24 cellular contexts compared by ENCODE assay signal in the genomic region with DNA sequence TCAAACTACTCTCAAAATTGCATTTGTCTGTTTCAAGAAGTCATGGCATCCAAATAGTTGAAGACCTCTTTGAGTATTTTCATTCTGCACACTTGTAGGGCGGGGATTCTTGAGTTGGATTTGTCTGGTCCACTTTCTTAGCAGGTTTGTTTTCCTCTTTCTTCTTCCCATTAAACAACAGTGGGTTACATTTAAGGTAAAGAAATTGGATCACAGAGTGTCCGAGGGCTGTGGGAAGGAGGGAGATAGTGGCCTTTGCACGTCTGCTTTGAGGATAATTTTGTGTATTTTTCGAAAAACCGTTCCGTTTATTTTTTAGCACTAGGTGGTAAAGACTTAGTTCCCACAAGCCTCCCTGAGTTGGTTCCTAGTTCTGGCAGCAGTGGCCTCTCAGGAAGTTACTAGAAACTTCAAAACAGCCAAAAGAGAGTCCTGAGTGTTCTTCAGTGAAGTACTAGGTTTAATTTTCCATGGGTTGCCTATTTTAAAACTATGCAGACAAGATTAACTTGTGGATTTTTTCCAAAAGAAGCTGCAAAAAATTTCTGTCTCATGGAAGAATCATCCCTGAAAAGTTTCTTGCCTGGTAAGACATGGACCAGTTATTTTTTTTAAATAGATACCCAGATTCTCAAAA.
DNase-seq lines count a peak whose midpoint lies in the region; ATAC-seq and TF ChIP-seq lines count a peak whose summit lies in the region.
"Had no signal": no experiment of that assay in that cellular context is flagged by ENCODE, and none has a peak within 500 bp of the region (broad histone marks: within the 10 kb centered on the region; RNA-seq: fewer than 3 reads in every experiment).

No MANE protein-coding gene starts in this region.

- peak overlapping the region; percentile 47 for H2AFZ ChIP-seq in ACC112 (ENCODE audit: low read length, unreplicated experiment)
- peak overlapping the region; percentile 69 for H2AFZ ChIP-seq in neural progenitor cell (replicated peaks)
- H2AFZ ChIP-seq: parathyroid adenoma had no signal

- no peak overlapping the region for H3K4me3 Mint-ChIP-seq in dendritic cell treated with granulocyte-macrophage colony-stimulating factor and Interleukin-4, amounts not matched to agents 40 ng/mL and 50 ng/mL, for 4 days
- H3K4me3 Mint-ChIP-seq in neural progenitor cell, result no peak overlapping the region
- H3K4me3 Mint-ChIP-seq: activated B cell treated with CpG ODN at 0.5 μM for 24 hours; activated CD8-positive, alpha-beta T cell treated with anti-CD3 and anti-CD28 coated beads for 36 hours; activated naive CD8-positive, alpha-beta T cell treated with anti-CD3 and anti-CD28 coated beads, Interleukin-2, amount 50 U/mL, for 24 hours; CD4-positive, alpha-beta T cell; memory B cell; naive thymus-derived CD4-positive, alpha-beta T cell had no signal

- H3F3A ChIP-seq in neural progenitor cell (ENCODE audit: low read depth), result no peaks in the 10 kb centered on the region

- no peaks in the 10 kb centered on the region for H3K9me3 ChIP-seq in neural progenitor cell (ENCODE audit: low read depth)
- H3K9me3 ChIP-seq: body of pancreas, esophagus squamous epithelium had no signal

- H3K36me3 Mint-ChIP-seq in dendritic cell treated with granulocyte-macrophage colony-stimulating factor and Interleukin-4, amounts not matched to agents 40 ng/mL and 50 ng/mL, for 4 days (ENCODE audit: low read depth), result no peaks in the 10 kb centered on the region
- H3K36me3 Mint-ChIP-seq in neural progenitor cell, result peaks cover 3% of the 10 kb centered on the region
- H3K36me3 Mint-ChIP-seq: memory B cell; naive thymus-derived CD4-positive, alpha-beta T cell had no signal

- H3K27me3 ChIP-seq in ACC112 (ENCODE audit: insufficient read depth, low read length), result no peaks in the 10 kb centered on the region
- no peaks in the 10 kb centered on the region for H3K27me3 ChIP-seq in HL-60 (ENCODE audit: insufficient read depth, poor library complexity, severe bottlenecking)
- H3K27me3 ChIP-seq in neural progenitor cell, result no peaks in the 10 kb centered on the region
- H3K27me3 ChIP-seq: body of pancreas, esophagus squamous epithelium had no signal

- DNase-seq in HL-60 (ENCODE audit: low read depth in 1 of 2, low spot score in 1 of 2) (peak in 1 of 2 experiments; percentile 14), neural progenitor cell (ENCODE audit: low spot score) (no peak), retina (no peak)
- no peak for DNase-seq in effector CD4-positive, alpha-beta T cell
- DNase-seq in activated CD4-positive, alpha-beta T cell treated with anti-CD3 and anti-CD28 coated beads, Interleukin-2, amount 50 U/mL, for 4 hours, result no peak
- DNase-seq: activated B cell treated with CpG ODN at 0.5 μM for 24 hours; activated CD8-positive, alpha-beta T cell treated with anti-CD3 and anti-CD28 coated beads for 36 hours; activated gamma-delta T cell; activated naive CD8-positive, alpha-beta T cell treated with anti-CD3 and anti-CD28 coated beads, Interleukin-2, amount 50 U/mL, for 24 hours; body of pancreas; CD4-positive, alpha-beta T cell; effector memory CD4-positive, alpha-beta T cell; esophagus squamous epithelium; kidney glomerular epithelial cell; naive thymus-derived CD4-positive, alpha-beta T cell; NCI-H1436 treated with DMSO at 0.1 percent for 48 hours; NCI-H2171; NCI-H524; T1000 had no signal

- H3K27ac ChIP-seq in ACC112 (ENCODE audit: low read depth, low read length), result peak overlapping the region; percentile 95
- H3K27ac ChIP-seq in HL-60 (replicated peaks), result peak overlapping the region; percentile 42
- H3K27ac ChIP-seq in neural progenitor cell, result no peak overlapping the region
- H3K27ac ChIP-seq: body of pancreas, parathyroid adenoma had no signal

- H3K9me3 Mint-ChIP-seq in dendritic cell treated with granulocyte-macrophage colony-stimulating factor and Interleukin-4, amounts not matched to agents 40 ng/mL and 50 ng/mL, for 4 days, result no peaks in the 10 kb centered on the region
- H3K9me3 Mint-ChIP-seq in neural progenitor cell, result peaks cover 3% of the 10 kb centered on the region
- H3K9me3 Mint-ChIP-seq: activated B cell treated with CpG ODN at 0.5 μM for 24 hours; activated CD8-positive, alpha-beta T cell treated with anti-CD3 and anti-CD28 coated beads for 36 hours; CD4-positive, alpha-beta T cell; memory B cell had no signal

- H3K79me2 ChIP-seq in ACC112 (ENCODE audit: control insufficient read depth, insufficient read depth, low read length, unreplicated experiment) (no peaks in the 10 kb centered on the region), neural progenitor cell (ENCODE audit: low read depth) (no peaks in the 10 kb centered on the region)
- H3K79me2 ChIP-seq: parathyroid adenoma had no signal

- peaks cover 58% of the 10 kb centered on the region for H3K4me1 ChIP-seq in ACC112 (ENCODE audit: control insufficient read depth, insufficient read depth, low read length, unreplicated experiment)
- no peaks in the 10 kb centered on the region for H3K4me1 ChIP-seq in neural progenitor cell
- H3K4me1 ChIP-seq: parathyroid adenoma had no signal

- intact Hi-C loops in dendritic cell treated with granulocyte-macrophage colony-stimulating factor and Interleukin-4, amounts not matched to agents 40 ng/mL and 50 ng/mL, for 4 days (cut with micrococcal nuclease), result no loop called here

- TF ChIP-seq CTCF in HL-60 (IDR thresholded peaks at IDR 0.05; ENCODE audit: insufficient read depth, low read length), result no peak
- TF ChIP-seq CTCF in neural progenitor cell (IDR thresholded peaks at IDR 0.05), result no peak

- H3K27ac Mint-ChIP-seq in dendritic cell treated with granulocyte-macrophage colony-stimulating factor and Interleukin-4, amounts not matched to agents 40 ng/mL and 50 ng/mL, for 4 days, result peak overlapping the region; percentile 46
- no peak overlapping the region for H3K27ac Mint-ChIP-seq in neural progenitor cell
- H3K27ac Mint-ChIP-seq: activated B cell treated with CpG ODN at 0.5 μM for 24 hours; activated CD8-positive, alpha-beta T cell treated with anti-CD3 and anti-CD28 coated beads for 36 hours; activated naive CD8-positive, alpha-beta T cell treated with anti-CD3 and anti-CD28 coated beads, Interleukin-2, amount 50 U/mL, for 24 hours; CD4-positive, alpha-beta T cell; memory B cell had no signal

- H4K20me1 ChIP-seq in neural progenitor cell (ENCODE audit: low read depth), result no peaks in the 10 kb centered on the region

- H3K36me3 ChIP-seq in ACC112 (ENCODE audit: insufficient read depth, low read length) (no peaks in the 10 kb centered on the region), neural progenitor cell (no peaks in the 10 kb centered on the region)
- H3K36me3 ChIP-seq: esophagus squamous epithelium had no signal

- no peak for ATAC-seq in GM21360 (IDR thresholded peaks at IDR 0.05; ENCODE audit: unreplicated experiment)
- ATAC-seq: activated CD8-positive, alpha-beta T cell treated with anti-CD3 and anti-CD28 coated beads for 36 hours; activated naive CD8-positive, alpha-beta T cell treated with anti-CD3 and anti-CD28 coated beads, Interleukin-2, amount 50 U/mL, for 24 hours; body of pancreas; naive thymus-derived CD4-positive, alpha-beta T cell had no signal

- H3K4me2 ChIP-seq in neural progenitor cell, result no peak overlapping the region

- H3K27me3 Mint-ChIP-seq in dendritic cell treated with granulocyte-macrophage colony-stimulating factor and Interleukin-4, amounts not matched to agents 40 ng/mL and 50 ng/mL, for 4 days, result no peaks in the 10 kb centered on the region
- no peaks in the 10 kb centered on the region for H3K27me3 Mint-ChIP-seq in neural progenitor cell (ENCODE audit: insufficient read depth, low read depth)
- H3K27me3 Mint-ChIP-seq: activated B cell treated with CpG ODN at 0.5 μM for 24 hours; activated CD8-positive, alpha-beta T cell treated with anti-CD3 and anti-CD28 coated beads for 36 hours; activated naive CD8-positive, alpha-beta T cell treated with anti-CD3 and anti-CD28 coated beads, Interleukin-2, amount 50 U/mL, for 24 hours; CD4-positive, alpha-beta T cell; memory B cell; naive thymus-derived CD4-positive, alpha-beta T cell had no signal

- peaks cover 52% of the 10 kb centered on the region for H3K4me1 Mint-ChIP-seq in dendritic cell treated with granulocyte-macrophage colony-stimulating factor and Interleukin-4, amounts not matched to agents 40 ng/mL and 50 ng/mL, for 4 days (ENCODE audit: low read depth)
- H3K4me1 Mint-ChIP-seq in neural progenitor cell, result peaks cover 16% of the 10 kb centered on the region

- H3K4me3 ChIP-seq in ACC112 (ENCODE audit: low read depth, low read length) (no peak overlapping the region; the same call in 1 of the 2 replicates), HL-60 (replicated peaks; ENCODE audit: insufficient read depth, low read length) (no peak overlapping the region), neural progenitor cell (no peak overlapping the region)
- H3K4me3 ChIP-seq: body of pancreas, esophagus squamous epithelium had no signal

- H3K9ac ChIP-seq in neural progenitor cell, result no peak overlapping the region
- H3K9ac ChIP-seq: parathyroid adenoma had no signal
